ENCODE assay signal across 9 cellular contexts in genomic region chr18:64409511-64409910, GRCh38.
DNase-seq lines count a peak whose midpoint lies in the region; ATAC-seq, FAIRE-seq and TF ChIP-seq lines count a peak whose summit lies in the region.
"Had no signal": no experiment of that assay in that cellular context is flagged by ENCODE, and none has a peak within 500 bp of the region (broad histone marks: within the 10 kb centered on the region; RNA-seq: fewer than 3 reads in every experiment).

No MANE protein-coding gene starts in this region.

- H3K27me3 ChIP-seq in endothelial cell of umbilical vein (ENCODE audit: control insufficient read depth in 2 of 2, insufficient read depth in 2 of 2, low read length in 2 of 2) (no peaks in the 10 kb centered on the region), stomach (no peaks in the 10 kb centered on the region)

- no peak overlapping the region for H3K4me2 ChIP-seq in endothelial cell of umbilical vein (ENCODE audit: insufficient read depth, low read length)

- H3K36me3 Mint-ChIP-seq in natural killer cell = no peaks in the 10 kb centered on the region

- no peaks in the 10 kb centered on the region for H4K20me1 ChIP-seq in endothelial cell of umbilical vein (replicated peaks; ENCODE audit: control insufficient read depth, extremely low read depth, insufficient read depth, low read length)

- H3K4me1 Mint-ChIP-seq in natural killer cell = no peaks in the 10 kb centered on the region

- H2AFZ ChIP-seq in endothelial cell of umbilical vein (ENCODE audit: low read depth, low read length) = peak overlapping the region; percentile 23

- H3K27ac Mint-ChIP-seq in natural killer cell = no peak overlapping the region

- peak; percentile 61 for FAIRE-seq in endothelial cell of umbilical vein (lab: Jason Lieb, UNC)

- H3K9ac ChIP-seq in endothelial cell of umbilical vein (replicated peaks; ENCODE audit: extremely low read depth, insufficient read depth, low read length) = no peak overlapping the region

- H3K4me3 ChIP-seq in AG10803 (ENCODE audit: low read length) (no peak overlapping the region), endothelial cell of umbilical vein (replicated peaks in 1 of 3; ENCODE audit: insufficient read depth in 1 of 3, low read depth in 1 of 3, low read length in 3 of 3) (no peak overlapping the region), stomach (no peak overlapping the region)
- H3K4me3 ChIP-seq: SK-N-MC had no signal

- no peak overlapping the region for H3K4me3 Mint-ChIP-seq in natural killer cell

- TF ChIP-seq EP300 in stomach (IDR thresholded peaks at IDR 0.05) = no peak

- no peak for DNase-seq in AG10803 (ENCODE audit: low read depth)
- DNase-seq in NCI-H146 (lab: John Stamatoyannopoulos, UW) = peak; percentile 64
- peak; percentile 5 for DNase-seq in endothelial cell of umbilical vein (ENCODE audit: low read depth, low spot score)
- no peak for DNase-seq in AG08396 (ENCODE audit: low spot score)
- DNase-seq in natural killer cell = no peak
- no peak for DNase-seq in stomach

- H3K9me3 ChIP-seq in endothelial cell of umbilical vein (replicated peaks; ENCODE audit: control insufficient read depth, insufficient read depth, low read length) (no peaks in the 10 kb centered on the region), stomach (no peaks in the 10 kb centered on the region)

- H3K9me3 Mint-ChIP-seq in natural killer cell = peaks cover 6 to 7% of the 10 kb centered on the region in 2 donors

- no TSS peak for BruUV-seq in endothelial cell of umbilical vein (replicated peaks; lab: Mats Ljungman, UMichigan)

- POLR2A ChIA-PET in endothelial cell of umbilical vein (lab: Charles Lee) = no interaction called here

- no peak overlapping the region for H3K27ac ChIP-seq in endothelial cell of umbilical vein (ENCODE audit: insufficient read depth, low read depth, low read length)
- no peak overlapping the region for H3K27ac ChIP-seq in stomach
- H3K27ac ChIP-seq: SK-N-MC had no signal

- H3K79me2 ChIP-seq in endothelial cell of umbilical vein (ENCODE audit: control insufficient read depth, insufficient read depth, low read length) = no peaks in the 10 kb centered on the region

- H3K4me1 ChIP-seq in endothelial cell of umbilical vein (ENCODE audit: control insufficient read depth, extremely low read depth, insufficient read depth, low read length) (peaks cover 3% of the 10 kb centered on the region), stomach (no peaks in the 10 kb centered on the region)

- dilution Hi-C loops in endothelial cell of umbilical vein (cut with MboI; ENCODE audit: extremely low pct_ligation_motif_present, low sequenced_read_pairs) = no loop called here

- H3K27me3 Mint-ChIP-seq in natural killer cell (ENCODE audit: low read depth in 2 of 2) = no peaks in the 10 kb centered on the region

- TF ChIP-seq CTCF in AG10803 (conservative IDR thresholded peaks at IDR 0.05; ENCODE audit: low read length) (peak; percentile 29; the same call in 1 of the 2 replicates), endothelial cell of umbilical vein (IDR thresholded peaks at IDR 0.05; ENCODE audit: extremely low read depth in 1 of 2, insufficient read depth in 1 of 2, low read depth in 1 of 2, low read length in 2 of 2) (peak in 1 of 2 donors; percentile 24), natural killer cell (IDR thresholded peaks at IDR 0.05) (no peak), stomach (IDR thresholded peaks at IDR 0.05) (peak in 2 of 7 experiments; percentile 19 to 26)

- no peaks in the 10 kb centered on the region for H3K36me3 ChIP-seq in endothelial cell of umbilical vein (ENCODE audit: control insufficient read depth in 2 of 2, extremely low read depth in 1 of 2, insufficient read depth in 2 of 2, low read length in 2 of 2)
- no peaks in the 10 kb centered on the region for H3K36me3 ChIP-seq in stomach

- TF ChIP-seq POLR2A in endothelial cell of umbilical vein (IDR thresholded peaks at IDR 0.05; ENCODE audit: low read depth, low read length) (no peak), stomach (IDR thresholded peaks at IDR 0.05) (no peak)

- no peaks in the 10 kb centered on the region for H3K9me1 ChIP-seq in endothelial cell of umbilical vein (replicated peaks; ENCODE audit: control insufficient read depth, extremely low read depth, insufficient read depth, low read length)

- CTCF ChIA-PET in endothelial cell of umbilical vein (lab: Charles Lee) = interaction anchor here (0.6 to 2.3 kb wide), 8 partner anchors 76 to 391 kb away, joined by 3 to 11 read pairs (median 6); no protein-coding TSS in a partner anchor

- ATAC-seq in GM18867 (IDR thresholded peaks at IDR 0.05; ENCODE audit: unreplicated experiment) = peak; percentile 71
- no peak for ATAC-seq in HG02678 (IDR thresholded peaks at IDR 0.05; ENCODE audit: unreplicated experiment)
- ATAC-seq in natural killer cell = no peak

- intact Hi-C loops in endothelial cell of umbilical vein (cut with micrococcal nuclease) = loop anchor here (1.0 to 5.0 kb wide), 4 partner anchors 165 to 377 kb away; no protein-coding TSS in a partner anchor
- intact Hi-C loops in natural killer cell (cut with micrococcal nuclease) = no loop called here
- intact Hi-C loops in stomach (cut with DNase I; ENCODE audit: low total_unique reads) = no loop called here

TF ChIP-seq in endothelial cell of umbilical vein, 7 proteins besides CTCF, POLR2A, EP300 and RAD21:
- no peak for TF ChIP-seq MYC (IDR thresholded peaks at IDR 0.05; ENCODE audit: low read depth, low read length)
- no peak for TF ChIP-seq GATA2 (IDR thresholded peaks at IDR 0.05; ENCODE audit: insufficient read depth, insufficient read length, low read depth, low read length)
- no peak for TF ChIP-seq FOS (IDR thresholded peaks at IDR 0.05; ENCODE audit: borderline replicate concordance, insufficient read depth, low read length)
- no peak for TF ChIP-seq POLR2AphosphoS5 (IDR thresholded peaks at IDR 0.05; ENCODE audit: insufficient read depth, low read depth, low read length)
- TF ChIP-seq JUN (IDR thresholded peaks at IDR 0.05; ENCODE audit: borderline replicate concordance, insufficient read depth, insufficient read length, low read depth) = no peak
- no peak for TF ChIP-seq EZH2 (IDR thresholded peaks at IDR 0.05; ENCODE audit: borderline replicate concordance, low read depth, low read length, severe bottlenecking)
- TF ChIP-seq MAX (IDR thresholded peaks at IDR 0.05; ENCODE audit: insufficient read depth, insufficient read length) = no peak

Comparison
In these comparisons a context has a peak if more than half of its experiments do, and no peak if none do; other contexts are left out.
1. DNase-seq: peak in NCI-H146 (single experiment) and endothelial cell of umbilical vein (single experiment); none in AG10803 (single experiment), AG08396 (single experiment), natural killer cell (single experiment) and stomach (single experiment).